In genomic region chr13:80070024-80070703, GRCh38 we compare ENCODE assay signal across 18 cellular contexts.
A peak's percentile ranks its signal among the peaks of the same experiment; 100 is the strongest.
DNase-seq lines count a peak whose midpoint lies in the region; TF ChIP-seq lines count a peak whose summit lies in the region.
"Had no signal": no experiment of that assay in that cellular context is flagged by ENCODE, and none has a peak within 500 bp of the region (broad histone marks: within the 10 kb centered on the region; RNA-seq: fewer than 3 reads in every experiment).

No MANE protein-coding gene starts in this region.

- no peaks in the 10 kb centered on the region for H3K36me3 Mint-ChIP-seq in type B pancreatic cell

- peak overlapping the region; percentile 74 for H3K27ac Mint-ChIP-seq in type B pancreatic cell

- H3K4me3 Mint-ChIP-seq in type B pancreatic cell: peak overlapping the region; percentile 67

- DNase-seq in NCI-H146 (lab: John Stamatoyannopoulos, UW) (peak; percentile 8), NCI-H146 treated with DMSO at 0.1 percent for 48 hours (lab: John Stamatoyannopoulos, UW; ENCODE audit: unreplicated experiment) (no peak), NCI-H2196 treated with DMSO at 0.1 percent for 48 hours (lab: John Stamatoyannopoulos, UW; ENCODE audit: unreplicated experiment) (peak; percentile 22), islet precursor cell (peak; percentile 64), type B pancreatic cell (ENCODE audit: extremely low spot score, unreplicated experiment) (no peak), SKM-1 (lab: John Stamatoyannopoulos, UW; ENCODE audit: unreplicated experiment) (no peak), LoVo (ENCODE audit: low spot score) (no peak), dermis blood vessel endothelial cell (no peak)
- DNase-seq: activated CD4-positive, alpha-beta T cell treated with anti-CD3 and anti-CD28 coated beads, Interleukin-2, amount 50 U/mL, for 48 hours; activated effector memory CD4-positive, alpha-beta T cell treated with anti-CD3 and anti-CD28 coated beads, Interleukin-2, amount 50 U/mL, for 16 hours; brain microvascular endothelial cell; COR-L47; NCI-H2171 treated with DMSO at 0.1 percent for 48 hours; NK-92 treated with Interleukin-12 subunit alpha and Interleukin-12 subunit beta, amount 100 ng/mL, for 24 hours; SJCRH30; spleen; stomach; uterus had no signal

- no peaks in the 10 kb centered on the region for H3K9me3 Mint-ChIP-seq in type B pancreatic cell

- H3K4me1 Mint-ChIP-seq in type B pancreatic cell (ENCODE audit: unreplicated experiment): peaks cover 11% of the 10 kb centered on the region

- H3K27me3 Mint-ChIP-seq in type B pancreatic cell: no peaks in the 10 kb centered on the region

- no peak for TF ChIP-seq CTCF in type B pancreatic cell (conservative IDR thresholded peaks at IDR 0.05)

Comparison
In these comparisons a context has a peak if more than half of its experiments do, and no peak if none do; other contexts are left out.
1. DNase-seq: peak in NCI-H146 (single experiment), NCI-H2196 treated with DMSO at 0.1 percent for 48 hours (single experiment) and islet precursor cell (single experiment); none in NCI-H146 treated with DMSO at 0.1 percent for 48 hours (single experiment), type B pancreatic cell (single experiment), SKM-1 (single experiment), LoVo (single experiment) and dermis blood vessel endothelial cell (single experiment).